In genomic region chr10:49115015-49115795, GRCh38 we compare ENCODE assay signal across 8 cellular contexts. TPM values are rescaled to one million over a fixed set of nuclear protein-coding genes. Genes with fewer than 3 reads are reported as not detected.
A peak's percentile ranks its signal among the peaks of the same experiment; 100 is the strongest.
DNase-seq lines count a peak whose midpoint lies in the region; ATAC-seq, FAIRE-seq and TF ChIP-seq lines count a peak whose summit lies in the region.

TSS of gene VSTM4 (minus strand) at chr10:49115522. CDS start at chr10:49115485, 37 bp downstream.

- H3K27ac Mint-ChIP-seq in chondrocyte (ENCODE audit: unreplicated experiment): peak within 1 kb of the TSS; percentile 90

- H3K36me3 Mint-ChIP-seq in chondrocyte (ENCODE audit: low read depth): no peaks in the 10 kb centered on the region

- no peak within 1 kb of the TSS for H3K4me2 ChIP-seq in MM.1S (ENCODE audit: low read depth, low read length)

- H3K4me1 ChIP-seq in kidney (ENCODE audit: control insufficient read depth in 1 of 2, insufficient read depth in 1 of 2, low read depth in 1 of 2, low read length in 2 of 2): peaks cover 3 to 13% of the 10 kb centered on the region in 2 donors
- no peaks in the 10 kb centered on the region for H3K4me1 ChIP-seq in MM.1S (ENCODE audit: low read length)

- H3K27ac ChIP-seq in kidney (ENCODE audit: low read depth in 2 of 2, low read length in 2 of 2) (peak within 1 kb of the TSS in 1 of 2 donors; percentile 33), MM.1S (ENCODE audit: low read length) (no peak within 1 kb of the TSS)

- no peak for TF ChIP-seq CTCF in BJ (IDR thresholded peaks at IDR 0.05; ENCODE audit: insufficient read depth, low read depth, low read length)
- peak; percentile 64 for TF ChIP-seq CTCF in chondrocyte (IDR thresholded peaks at IDR 0.05)
- TF ChIP-seq CTCF in kidney (IDR thresholded peaks at IDR 0.05; ENCODE audit: borderline replicate concordance, extremely low read depth, insufficient read depth): no peak
- TF ChIP-seq CTCF in MM.1S (IDR thresholded peaks at IDR 0.05; ENCODE audit: low read length): no peak

- intact Hi-C loops in kidney (cut with DNase I): no loop called here

- H3K9ac ChIP-seq in kidney (ENCODE audit: low read length in 2 of 2): peak within 1 kb of the TSS; percentile 51 to 57
- H3K9ac ChIP-seq in MM.1S (ENCODE audit: low read length): no peak within 1 kb of the TSS

- H2AFZ ChIP-seq in MM.1S (ENCODE audit: low read length): no peak within 1 kb of the TSS

- H3K9me3 Mint-ChIP-seq in chondrocyte (ENCODE audit: low read depth): no peaks in the 10 kb centered on the region

- H3F3A ChIP-seq in MM.1S (ENCODE audit: insufficient read depth, low read length): no peaks in the 10 kb centered on the region

- peak within 1 kb of the TSS; percentile 59 for H3K4me3 ChIP-seq in BJ (ENCODE audit: low read depth, low read length)
- peak within 1 kb of the TSS; percentile 74 to 75 for H3K4me3 ChIP-seq in kidney (ENCODE audit: low read length in 2 of 2)
- H3K4me3 ChIP-seq in MM.1S (ENCODE audit: low read length): no peak within 1 kb of the TSS

- H3K36me3 ChIP-seq in BJ (ENCODE audit: control insufficient read depth, insufficient read depth, low read length) (no peaks in the 10 kb centered on the region; the same call in none of the 2 replicates), kidney (ENCODE audit: control insufficient read depth in 1 of 2, insufficient read depth in 2 of 2, low read length in 2 of 2) (no peaks in the 10 kb centered on the region), MM.1S (replicated peaks; ENCODE audit: insufficient read depth, low read length) (no peaks in the 10 kb centered on the region)

- DNase-seq in BJ (ENCODE audit: low read depth) (no peak), HS-5 (ENCODE audit: low read depth) (peak; percentile 13), chondrocyte (ENCODE audit: low spot score) (no peak), kidney (no peak), MM.1S (no peak), NCI-H446 treated with DMSO at 0.1 percent for 48 hours (lab: John Stamatoyannopoulos, UW) (no peak)
- peak; percentile 10 for DNase-seq in stimulated activated naive CD8-positive, alpha-beta T cell treated with anti-CD3 and anti-CD28 coated beads, Interleukin-15, Interleukin-2, amounts not matched to agents 100 U/mL and 50 U/mL, for 24 hours
- no peak for DNase-seq in activated CD4-positive, alpha-beta T cell treated with anti-CD3 and anti-CD28 coated beads for 4 hours

- H3K79me2 ChIP-seq in MM.1S (ENCODE audit: low read length): no peaks in the 10 kb centered on the region

- CTCF ChIA-PET in BJ (lab: Yijun Ruan, JAX): interaction anchor here (1.8 kb wide), 1 partner anchor 459 kb away, joined by 7 read pairs; no protein-coding TSS in a partner anchor

- no peaks in the 10 kb centered on the region for H3K9me2 ChIP-seq in MM.1S (replicated peaks; ENCODE audit: insufficient read depth, low read length)

- H3K27me3 ChIP-seq in BJ (ENCODE audit: control insufficient read depth, insufficient read depth, low read length) (no peaks in the 10 kb centered on the region; the same call in 1 of the 2 replicates), MM.1S (replicated peaks; ENCODE audit: insufficient read depth, low read length) (no peaks in the 10 kb centered on the region)

- peaks cover 14% of the 10 kb centered on the region for H3K4me1 Mint-ChIP-seq in chondrocyte (ENCODE audit: low read depth)

- H3K4me3 Mint-ChIP-seq in chondrocyte (ENCODE audit: unreplicated experiment): peak within 1 kb of the TSS; percentile 81

- H3K27me3 Mint-ChIP-seq in chondrocyte (ENCODE audit: low read depth): no peaks in the 10 kb centered on the region

- no peaks in the 10 kb centered on the region for H4K20me1 ChIP-seq in MM.1S (ENCODE audit: insufficient read depth, low read length)

- no peak for ATAC-seq in stimulated activated naive CD8-positive, alpha-beta T cell treated with anti-CD3 and anti-CD28 coated beads, Interleukin-15, Interleukin-2, amounts not matched to agents 100 U/mL and 50 U/mL, for 24 hours

- H3K9me3 ChIP-seq in kidney (ENCODE audit: control insufficient read depth in 1 of 2, low read length in 2 of 2): no peaks in the 10 kb centered on the region
- no peaks in the 10 kb centered on the region for H3K9me3 ChIP-seq in MM.1S (replicated peaks; ENCODE audit: insufficient read depth, low read length)

- no peak for FAIRE-seq in kidney (lab: Jason Lieb, UNC)

- POLR2A ChIA-PET in BJ (lab: Charles Lee): no interaction called here

RNA-seq across cellular contexts. Expression of gene VSTM4, which starts in this region (rescaled TPM):
- polyA plus RNA-seq in BJ (2011; rRNA removed): 2.8 and 4.4 TPM in 2 replicates
- 2.8 and 4.2 TPM in 2 replicates for polyA minus RNA-seq in BJ (2011; rRNA and poly(A)+ RNA removed)
- total RNA-seq in chondrocyte: 4.6 to 7.2 TPM (median 6.4 TPM) in 3 replicates
- total RNA-seq in kidney: 8.5 TPM
- 7.4 TPM for polyA plus RNA-seq in kidney (ENCODE audit: insufficient read depth, low read depth, low replicate concordance)

Comparison
In these comparisons a context has a peak if more than half of its experiments do, and no peak if none do; other contexts are left out.
1. DNase-seq: peak in HS-5 (single experiment) and stimulated activated naive CD8-positive, alpha-beta T cell treated with anti-CD3 and anti-CD28 coated beads, Interleukin-15, Interleukin-2, amounts not matched to agents 100 U/mL and 50 U/mL, for 24 hours (single experiment); none in BJ (single experiment), chondrocyte (single experiment), kidney (single experiment), MM.1S (single experiment), NCI-H446 treated with DMSO at 0.1 percent for 48 hours (single experiment) and activated CD4-positive, alpha-beta T cell treated with anti-CD3 and anti-CD28 coated beads for 4 hours (0 of 2).